1 cellular context compared by ENCODE assay signal in genomic region chr9:137067860-137068538, GRCh38.
TF ChIP-seq lines count a peak whose summit lies in the region.

No MANE protein-coding gene starts in this region.

TF ChIP-seq in HepG2, 621 proteins besides CTCF, POLR2A, EP300 and RAD21 (continued from another document and continues in another):
- TF ChIP-seq KIAA2018 (CRISPR knock-in tag; IDR thresholded peaks at IDR 0.05; ENCODE audit: borderline replicate concordance) (no peak), ZNF503 (CRISPR knock-in tag; IDR thresholded peaks at IDR 0.05) (no peak), ZNF607 (CRISPR knock-in tag; IDR thresholded peaks at IDR 0.05; ENCODE audit: borderline replicate concordance) (peak; percentile 29; the same call in 1 of the 2 replicates), NCOA5 (CRISPR knock-in tag; IDR thresholded peaks at IDR 0.05) (no peak), MXD3 (CRISPR knock-in tag; IDR thresholded peaks at IDR 0.05) (no peak), ZNF83 (CRISPR knock-in tag; IDR thresholded peaks at IDR 0.05; ENCODE audit: borderline replicate concordance) (no peak), ZNF256 (CRISPR knock-in tag; conservative IDR thresholded peaks at IDR 0.05) (no peak), ZBTB37 (CRISPR knock-in tag; IDR thresholded peaks at IDR 0.05) (no peak), RXRA (CRISPR knock-in tag; IDR thresholded peaks at IDR 0.05) (no peak), ZNF468 (CRISPR knock-in tag; IDR thresholded peaks at IDR 0.05) (0 out of 2 replicates have a peak, but pooled peaks have one; percentile 17), PHB2 (IDR thresholded peaks at IDR 0.05; ENCODE audit: partially characterized antibody) (no peak), NBN (conservative IDR thresholded peaks at IDR 0.05) (no peak), ZNF7 (CRISPR knock-in tag; IDR thresholded peaks at IDR 0.05) (no peak), ZNF792 (CRISPR knock-in tag; IDR thresholded peaks at IDR 0.05) (0 out of 2 replicates have a peak, but pooled peaks have one; percentile 30), SP4 (CRISPR knock-in tag; IDR thresholded peaks at IDR 0.05) (peak; percentile 73; the same call in 1 of the 2 replicates), ZNF251 (CRISPR knock-in tag; IDR thresholded peaks at IDR 0.05) (0 out of 2 replicates have a peak, but pooled peaks have one; percentile 5), ZNF446 (CRISPR knock-in tag; IDR thresholded peaks at IDR 0.05) (no peak), ASH2L (IDR thresholded peaks at IDR 0.05; ENCODE audit: insufficient read length, low read depth, low read length) (no peak), ZXDC (CRISPR knock-in tag; IDR thresholded peaks at IDR 0.05) (no peak), CENPBD1 (CRISPR knock-in tag; IDR thresholded peaks at IDR 0.05; ENCODE audit: borderline replicate concordance, low read depth) (no peak), XRCC5 (optimal IDR thresholded peaks at IDR 0.05; ENCODE audit: low read length) (no peak), ZNF326 (CRISPR knock-in tag; IDR thresholded peaks at IDR 0.05; ENCODE audit: borderline replicate concordance) (no peak), ZNF670 (CRISPR knock-in tag; IDR thresholded peaks at IDR 0.05; ENCODE audit: borderline replicate concordance) (no peak), JDP2 (CRISPR knock-in tag; IDR thresholded peaks at IDR 0.05; ENCODE audit: borderline replicate concordance) (no peak), ESRRA (CRISPR knock-in tag; IDR thresholded peaks at IDR 0.05; ENCODE audit: low read depth) (no peak), ZEB1 (IDR thresholded peaks at IDR 0.05; ENCODE audit: insufficient replicate concordance, low read depth) (peak; percentile 75), ZNF121 (CRISPR knock-in tag; IDR thresholded peaks at IDR 0.05) (peak; percentile 58; the same call in 1 of the 2 replicates), FUBP1 (CRISPR knock-in tag; IDR thresholded peaks at IDR 0.05; ENCODE audit: borderline replicate concordance) (no peak), SP2 (CRISPR knock-in tag; IDR thresholded peaks at IDR 0.05) (no peak), ATF3 (CRISPR knock-in tag; IDR thresholded peaks at IDR 0.05) (no peak), RFX1 (IDR thresholded peaks at IDR 0.05) (no peak), RXRB (CRISPR knock-in tag; IDR thresholded peaks at IDR 0.05; ENCODE audit: borderline replicate concordance) (no peak), ZNF530 (CRISPR knock-in tag; IDR thresholded peaks at IDR 0.05; ENCODE audit: low read depth) (no peak), TARDBP (CRISPR knock-in tag; IDR thresholded peaks at IDR 0.05) (0 out of 2 replicates have a peak, but pooled peaks have one; percentile 15), NFRKB (IDR thresholded peaks at IDR 0.05) (no peak), CBX1 (IDR thresholded peaks at IDR 0.05; ENCODE audit: low read depth) (peak; percentile 51), ZNF136 (CRISPR knock-in tag; IDR thresholded peaks at IDR 0.05; ENCODE audit: low read depth) (0 out of 2 replicates have a peak, but pooled peaks have one; percentile 74), ZNF496 (CRISPR knock-in tag; IDR thresholded peaks at IDR 0.05; ENCODE audit: insufficient replicate concordance) (no peak), ZBTB42 (CRISPR knock-in tag; IDR thresholded peaks at IDR 0.05) (no peak), HOXA3 (CRISPR knock-in tag; IDR thresholded peaks at IDR 0.05) (peak; percentile 37; the same call in 1 of the 2 replicates), U2AF1 (optimal IDR thresholded peaks at IDR 0.05; ENCODE audit: low read depth, low read length) (no peak), TBX3 (IDR thresholded peaks at IDR 0.05; ENCODE audit: borderline replicate concordance) (no peak), SRSF4 (IDR thresholded peaks at IDR 0.05; ENCODE audit: low read depth, low read length, poor library complexity, severe bottlenecking) (no peak), SKI (IDR thresholded peaks at IDR 0.05; ENCODE audit: partially characterized antibody) (no peak), RARG (CRISPR knock-in tag; IDR thresholded peaks at IDR 0.05; ENCODE audit: low read depth) (no peak), ZNF704 (CRISPR knock-in tag; IDR thresholded peaks at IDR 0.05; ENCODE audit: borderline replicate concordance) (no peak)
